In the genomic region with DNA sequence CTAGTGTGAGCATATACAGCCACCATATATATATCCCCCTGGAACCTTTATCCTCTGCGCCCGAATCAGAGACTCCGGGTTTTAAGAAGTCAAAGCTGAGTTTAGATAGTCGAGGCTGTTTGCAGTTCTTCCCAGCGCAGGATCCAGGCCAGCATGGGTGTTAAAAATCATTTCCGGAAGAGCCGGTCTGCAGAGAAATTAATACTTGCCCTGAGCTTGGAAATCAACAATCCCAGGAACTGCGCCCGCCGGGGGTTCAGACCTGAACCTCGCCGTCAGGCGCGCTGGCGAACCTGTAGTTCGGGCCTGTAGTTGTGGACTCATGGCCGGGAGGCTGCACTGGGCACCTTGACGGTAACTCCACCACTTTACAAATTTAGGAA, we compare ENCODE assay signal across 14 cellular contexts. TPM values are rescaled to one million over a fixed set of nuclear protein-coding genes. Genes with fewer than 3 reads are reported as not detected.
DNase-seq lines count a peak whose midpoint lies in the region; ATAC-seq and TF ChIP-seq lines count a peak whose summit lies in the region.
"Had no signal": no experiment of that assay in that cellular context is flagged by ENCODE, and none has a peak within 500 bp of the region (broad histone marks: within the 10 kb centered on the region; RNA-seq: fewer than 3 reads in every experiment).

No MANE protein-coding gene starts in this region.

- H3K4me3 Mint-ChIP-seq in T-helper 17 cell, result peak overlapping the region; percentile 61
- H3K4me3 Mint-ChIP-seq in glutamatergic neuron (ENCODE audit: unreplicated experiment), result peak overlapping the region; percentile 100

- H3F3A ChIP-seq in SK-N-SH (replicated peaks; ENCODE audit: insufficient read depth), result peaks cover 3% of the 10 kb centered on the region

- intact Hi-C loops in sciatic nerve (cut with DNase I), result no loop called here

- H3K27ac ChIP-seq in SK-N-SH (ENCODE audit: low read depth in 2 of 2, low read length in 1 of 2), result no peak overlapping the region; a peak in 1 of 4 replicates
- H3K27ac ChIP-seq: epithelial cell of prostate, HL-60, SJSA1, upper lobe of right lung had no signal

- no peak overlapping the region for H2AFZ ChIP-seq in SK-N-SH (ENCODE audit: low read depth)

- WGBS in SK-N-SH (ENCODE audit: low lambda C conversion rate), result 98% methylated on average over 12 of the region's 18 CpGs

- peak overlapping the region; percentile 91 for H3K4me2 ChIP-seq in SK-N-SH

- H4K20me1 ChIP-seq in SK-N-SH (ENCODE audit: insufficient read depth), result peaks cover 3% of the 10 kb centered on the region; the same call in 1 of the 2 replicates

- CTCF ChIA-PET in SK-N-SH (lab: Yijun Ruan, JAX), result interaction anchor here (0.6 to 2.6 kb wide), 4 partner anchors 330 to 561 kb away, joined by 3 to 8 read pairs (median 3); no protein-coding TSS in a partner anchor

- H3K9me3 ChIP-seq in SK-N-SH (no peaks in the 10 kb centered on the region), T-helper 17 cell (ENCODE audit: control insufficient read depth, low read length, poor library complexity, severe bottlenecking) (peaks cover 10% of the 10 kb centered on the region)
- H3K9me3 ChIP-seq: upper lobe of right lung had no signal

- TF ChIP-seq CTCF in SK-N-SH (IDR thresholded peaks at IDR 0.05), result no peak
- TF ChIP-seq CTCF in glutamatergic neuron (IDR thresholded peaks at IDR 0.05; ENCODE audit: partially characterized antibody, unreplicated experiment), result no peak

- H3K4me1 ChIP-seq in SK-N-SH (ENCODE audit: control insufficient read depth in 1 of 2, insufficient read depth in 2 of 2, low read depth in 1 of 2, low read length in 1 of 2), result peaks cover 0 to 15% of the 10 kb centered on the region in 2 experiments; a peak in 2 of 4 replicates

- H3K9me2 ChIP-seq in SK-N-SH, result no peaks in the 10 kb centered on the region

- peaks cover 26% of the 10 kb centered on the region for H3K79me2 ChIP-seq in SK-N-SH (ENCODE audit: insufficient read depth)

- H3K36me3 ChIP-seq in SK-N-SH (replicated peaks in 1 of 2; ENCODE audit: control insufficient read depth in 1 of 2, insufficient read depth in 2 of 2, low read length in 1 of 2), result peaks cover 35 to 38% of the 10 kb centered on the region in 2 experiments
- H3K36me3 ChIP-seq: upper lobe of right lung had no signal

- no peak for TF ChIP-seq EP300 in SK-N-SH (IDR thresholded peaks at IDR 0.05; ENCODE audit: borderline replicate concordance in 1 of 2, low read depth in 1 of 2, low read length in 1 of 2)

- H3K27me3 Mint-ChIP-seq in T-helper 17 cell, result peaks cover 88% of the 10 kb centered on the region
- H3K27me3 Mint-ChIP-seq in glutamatergic neuron (ENCODE audit: unreplicated experiment), result peaks cover 52% of the 10 kb centered on the region

- no peaks in the 10 kb centered on the region for H3K27me3 ChIP-seq in SK-N-SH (ENCODE audit: insufficient read depth)
- H3K27me3 ChIP-seq: SJSA1 had no signal

- ATAC-seq in SK-N-SH treated with all-trans-retinoic acid at 6 μM for 48 hours (no peak), T-helper 17 cell (no peak), sciatic nerve (no peak), HG02759 (IDR thresholded peaks at IDR 0.05; ENCODE audit: unreplicated experiment) (no peak)
- ATAC-seq: upper lobe of right lung had no signal

- no peak overlapping the region for H3K9ac ChIP-seq in SK-N-SH

- H3K4me1 Mint-ChIP-seq in T-helper 17 cell, result peaks cover 31% of the 10 kb centered on the region
- H3K4me1 Mint-ChIP-seq in glutamatergic neuron (ENCODE audit: low read depth, unreplicated experiment), result peaks cover 20% of the 10 kb centered on the region

- H3K27ac Mint-ChIP-seq in T-helper 17 cell, result peak overlapping the region; percentile 74
- peak overlapping the region; percentile 99 for H3K27ac Mint-ChIP-seq in glutamatergic neuron (ENCODE audit: unreplicated experiment)

- H3K36me3 Mint-ChIP-seq in T-helper 17 cell (ENCODE audit: low read depth) (peaks cover 11% of the 10 kb centered on the region), glutamatergic neuron (ENCODE audit: unreplicated experiment) (peaks cover 5% of the 10 kb centered on the region)

- H3K4me3 ChIP-seq in SK-N-SH (ENCODE audit: low read depth in 2 of 2, low read length in 1 of 2), result peak overlapping the region in 1 of 2 experiments; percentile 90; a peak in 1 of 4 replicates
- H3K4me3 ChIP-seq: upper lobe of right lung had no signal

- TF ChIP-seq RAD21 in SK-N-SH (IDR thresholded peaks at IDR 0.05; ENCODE audit: low read length), result no peak

- peaks cover 57% of the 10 kb centered on the region for H3K9me3 Mint-ChIP-seq in glutamatergic neuron (ENCODE audit: unreplicated experiment)

- POLR2A ChIA-PET in SK-N-SH (lab: Yijun Ruan, JAX), result no interaction called here

- DNase-seq in SK-N-SH (no peak), T-helper 17 cell (no peak), glutamatergic neuron (peak; percentile 25), sciatic nerve (ENCODE audit: low spot score) (peak; percentile 59), DMS79 treated with DMSO at 0.1 percent for 48 hours (lab: John Stamatoyannopoulos, UW) (no peak), Kasumi-1 (lab: John Stamatoyannopoulos, UW) (no peak)
- DNase-seq: NCI-H2171 had no signal

TF ChIP-seq in SK-N-SH, 30 proteins besides CTCF, POLR2A, EP300 and RAD21:
- TF ChIP-seq GABPA (IDR thresholded peaks at IDR 0.05; ENCODE audit: low read depth), result no peak
- TF ChIP-seq, protein P1, sequence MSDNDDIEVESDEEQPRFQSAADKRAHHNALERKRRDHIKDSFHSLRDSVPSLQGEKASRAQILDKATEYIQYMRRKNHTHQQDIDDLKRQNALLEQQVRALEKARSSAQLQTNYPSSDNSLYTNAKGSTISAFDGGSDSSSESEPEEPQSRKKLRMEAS (IDR thresholded peaks at IDR 0.05; ENCODE audit: low read depth), result no peak

TF ChIP-seq in SK-N-SH treated with all-trans-retinoic acid at 6 μM for 48 hours, 23 proteins besides CTCF, POLR2A, EP300 and RAD21 (continues in another document):
- TF ChIP-seq TOX (CRISPR knock-in tag; IDR thresholded peaks at IDR 0.05; ENCODE audit: borderline replicate concordance) (no peak), ZFP3 (CRISPR knock-in tag; IDR thresholded peaks at IDR 0.05) (no peak), ZNF565 (CRISPR knock-in tag; conservative IDR thresholded peaks at IDR 0.05; ENCODE audit: low read depth) (no peak), ZNF8 (CRISPR knock-in tag; IDR thresholded peaks at IDR 0.05) (no peak), GLIS3 (CRISPR knock-in tag; IDR thresholded peaks at IDR 0.05) (no peak), ZNF70 (CRISPR knock-in tag; IDR thresholded peaks at IDR 0.05) (no peak), BACH2 (CRISPR knock-in tag; IDR thresholded peaks at IDR 0.05; ENCODE audit: borderline replicate concordance) (no peak), ESRRG (CRISPR knock-in tag; IDR thresholded peaks at IDR 0.05) (no peak), ISL1 (CRISPR knock-in tag; IDR thresholded peaks at IDR 0.05) (no peak)
- TF ChIP-seq, protein P2, sequence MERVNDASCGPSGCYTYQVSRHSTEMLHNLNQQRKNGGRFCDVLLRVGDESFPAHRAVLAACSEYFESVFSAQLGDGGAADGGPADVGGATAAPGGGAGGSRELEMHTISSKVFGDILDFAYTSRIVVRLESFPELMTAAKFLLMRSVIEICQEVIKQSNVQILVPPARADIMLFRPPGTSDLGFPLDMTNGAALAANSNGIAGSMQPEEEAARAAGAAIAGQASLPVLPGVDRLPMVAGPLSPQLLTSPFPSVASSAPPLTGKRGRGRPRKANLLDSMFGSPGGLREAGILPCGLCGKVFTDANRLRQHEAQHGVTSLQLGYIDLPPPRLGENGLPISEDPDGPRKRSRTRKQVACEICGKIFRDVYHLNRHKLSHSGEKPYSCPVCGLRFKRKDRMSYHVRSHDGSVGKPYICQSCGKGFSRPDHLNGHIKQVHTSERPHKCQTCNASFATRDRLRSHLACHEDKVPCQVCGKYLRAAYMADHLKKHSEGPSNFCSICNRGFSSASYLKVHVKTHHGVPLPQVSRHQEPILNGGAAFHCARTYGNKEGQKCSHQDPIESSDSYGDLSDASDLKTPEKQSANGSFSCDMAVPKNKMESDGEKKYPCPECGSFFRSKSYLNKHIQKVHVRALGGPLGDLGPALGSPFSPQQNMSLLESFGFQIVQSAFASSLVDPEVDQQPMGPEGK (CRISPR knock-in tag; IDR thresholded peaks at IDR 0.05; ENCODE audit: borderline replicate concordance), result no peak
- TF ChIP-seq, protein P3, sequence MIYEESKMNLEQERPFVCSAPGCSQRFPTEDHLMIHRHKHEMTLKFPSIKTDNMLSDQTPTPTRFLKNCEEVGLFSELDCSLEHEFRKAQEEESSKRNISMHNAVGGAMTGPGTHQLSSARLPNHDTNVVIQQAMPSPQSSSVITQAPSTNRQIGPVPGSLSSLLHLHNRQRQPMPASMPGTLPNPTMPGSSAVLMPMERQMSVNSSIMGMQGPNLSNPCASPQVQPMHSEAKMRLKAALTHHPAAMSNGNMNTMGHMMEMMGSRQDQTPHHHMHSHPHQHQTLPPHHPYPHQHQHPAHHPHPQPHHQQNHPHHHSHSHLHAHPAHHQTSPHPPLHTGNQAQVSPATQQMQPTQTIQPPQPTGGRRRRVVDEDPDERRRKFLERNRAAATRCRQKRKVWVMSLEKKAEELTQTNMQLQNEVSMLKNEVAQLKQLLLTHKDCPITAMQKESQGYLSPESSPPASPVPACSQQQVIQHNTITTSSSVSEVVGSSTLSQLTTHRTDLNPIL (CRISPR knock-in tag; IDR thresholded peaks at IDR 0.05; ENCODE audit: low read depth), result no peak
- TF ChIP-seq, protein P4, sequence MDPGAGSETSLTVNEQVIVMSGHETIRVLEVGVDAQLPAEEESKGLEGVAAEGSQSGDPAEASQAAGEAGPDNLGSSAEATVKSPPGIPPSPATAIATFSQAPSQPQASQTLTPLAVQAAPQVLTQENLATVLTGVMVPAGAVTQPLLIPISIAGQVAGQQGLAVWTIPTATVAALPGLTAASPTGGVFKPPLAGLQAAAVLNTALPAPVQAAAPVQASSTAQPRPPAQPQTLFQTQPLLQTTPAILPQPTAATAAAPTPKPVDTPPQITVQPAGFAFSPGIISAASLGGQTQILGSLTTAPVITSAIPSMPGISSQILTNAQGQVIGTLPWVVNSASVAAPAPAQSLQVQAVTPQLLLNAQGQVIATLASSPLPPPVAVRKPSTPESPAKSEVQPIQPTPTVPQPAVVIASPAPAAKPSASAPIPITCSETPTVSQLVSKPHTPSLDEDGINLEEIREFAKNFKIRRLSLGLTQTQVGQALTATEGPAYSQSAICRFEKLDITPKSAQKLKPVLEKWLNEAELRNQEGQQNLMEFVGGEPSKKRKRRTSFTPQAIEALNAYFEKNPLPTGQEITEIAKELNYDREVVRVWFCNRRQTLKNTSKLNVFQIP (CRISPR knock-in tag; IDR thresholded peaks at IDR 0.05; ENCODE audit: borderline replicate concordance, low read depth), result no peak

RNA-seq across cellular contexts. Expression of a gene that starts 2.3 kb away (rescaled TPM):
- 17.1 and 20.2 TPM in 2 replicates for polyA plus RNA-seq in SK-N-SH (2012; rRNA removed)
- 10.8 and 11.8 TPM in 2 replicates for polyA plus RNA-seq in SK-N-SH (2012; cell fraction: cytosol; rRNA removed)
- polyA plus RNA-seq in SK-N-SH (2012; cell fraction: nucleus; rRNA removed), result 81.5 and 86.0 TPM in 2 replicates
- not detected for total RNA-seq in T-helper 17 cell
- 264 TPM for total RNA-seq in glutamatergic neuron (ENCODE audit: unreplicated experiment)
- 28.9 TPM for total RNA-seq in sciatic nerve
- total RNA-seq: lung microvascular endothelial cell had no signal

RNA-seq across cellular contexts. Expression of a gene that starts 5.9 kb away (rescaled TPM):
- polyA plus RNA-seq in SK-N-SH (2012; rRNA removed), result 4.4 and 4.5 TPM in 2 replicates
- 8.6 and 10.9 TPM in 2 replicates for polyA plus RNA-seq in SK-N-SH (2012; cell fraction: cytosol; rRNA removed)
- 2.7 and 5.1 TPM in 2 replicates for polyA plus RNA-seq in SK-N-SH (2012; cell fraction: nucleus; rRNA removed)
- 10 to 100 TPM; 30.8 to 31.6 TPM for total RNA-seq in T-helper 17 cell
- total RNA-seq in glutamatergic neuron (ENCODE audit: unreplicated experiment), result 93.9 TPM
- 44.2 TPM for total RNA-seq in sciatic nerve

Comparison
In these comparisons a context has a peak if more than half of its experiments do, and no peak if none do; other contexts are left out.
1. DNase-seq: peak in glutamatergic neuron (single experiment) and sciatic nerve (single experiment); none in SK-N-SH (single experiment), T-helper 17 cell (0 of 3), DMS79 treated with DMSO at 0.1 percent for 48 hours (single experiment) and Kasumi-1 (0 of 2).
2. RNA of a gene that starts 2.3 kb away (total RNA-seq): 264 TPM in glutamatergic neuron (single experiment) and 28.9 TPM in sciatic nerve (single experiment); not detected in T-helper 17 cell; every median in the first group is over 10 times any median in the second.